In genomic region chr16:89484923-89485679, GRCh38 we compare ENCODE assay signal across 8 cellular contexts. TPM values are rescaled to one million over a fixed set of nuclear protein-coding genes. Genes with fewer than 3 reads are reported as not detected.
A peak's percentile ranks its signal among the peaks of the same experiment; 100 is the strongest.
DNase-seq lines count a peak whose midpoint lies in the region; ATAC-seq and TF ChIP-seq lines count a peak whose summit lies in the region.

No MANE protein-coding gene starts in this region.

- no peaks in the 10 kb centered on the region for H3K9me3 Mint-ChIP-seq in MCF 10A (ENCODE audit: unreplicated experiment)
- no peaks in the 10 kb centered on the region for H3K9me3 Mint-ChIP-seq in effector memory CD8-positive, alpha-beta T cell

- H4K20me1 ChIP-seq in mammary epithelial cell (ENCODE audit: insufficient read depth, low read length): peaks cover 32% of the 10 kb centered on the region

- dilution Hi-C loops in mammary epithelial cell (cut with HindIII; ENCODE audit: low sequenced_read_pairs): loop anchor here (5.0 kb wide), 1 partner anchor 38 kb away; no protein-coding TSS in a partner anchor

- BruUV-seq in MCF 10A (replicated peaks; lab: Mats Ljungman, UMichigan) (no TSS peak), mammary epithelial cell (replicated peaks; lab: Mats Ljungman, UMichigan) (no TSS peak)

- peaks cover 38% of the 10 kb centered on the region for H3K4me1 ChIP-seq in mammary epithelial cell (ENCODE audit: insufficient read depth, low read length)
- peaks cover 64% of the 10 kb centered on the region for H3K4me1 ChIP-seq in testis
- H3K4me1 ChIP-seq in thyroid gland: peaks cover 27 to 36% of the 10 kb centered on the region in 2 donors

- CTCF ChIA-PET in MCF 10A (lab: Yijun Ruan, JAX): no interaction called here
- CTCF ChIA-PET in mammary epithelial cell (lab: Charles Lee; ENCODE audit: low non-redundant PET): no interaction called here

- POLR2A ChIA-PET in MCF 10A (lab: Yijun Ruan, JAX): interaction anchor here (1.0 to 2.0 kb wide), 6 partner anchors 8 to 268 kb away, joined by 3 to 8 read pairs (median 4); partner anchors contain the start of gene ZNF778

- peaks cover 24% of the 10 kb centered on the region for H3K36me3 Mint-ChIP-seq in MCF 10A (ENCODE audit: insufficient read depth, unreplicated experiment)
- peaks cover 47% of the 10 kb centered on the region for H3K36me3 Mint-ChIP-seq in effector memory CD8-positive, alpha-beta T cell (ENCODE audit: insufficient read depth)

- no peak for DNase-seq in MCF 10A (ENCODE audit: unreplicated experiment)
- no peak for DNase-seq in mammary epithelial cell
- peak; percentile 49 to 78 for DNase-seq in NCI-H524 (lab: John Stamatoyannopoulos, UW)
- DNase-seq in effector memory CD8-positive, alpha-beta T cell: peak in 1 of 3 experiments; percentile 9
- no peak for DNase-seq in testis
- DNase-seq in thyroid gland: no peak

- ATAC-seq in effector memory CD8-positive, alpha-beta T cell (replicated peaks): peak; percentile 6
- ATAC-seq in HG03457 (IDR thresholded peaks at IDR 0.05; ENCODE audit: unreplicated experiment) (no peak), GM21515 (IDR thresholded peaks at IDR 0.05; ENCODE audit: unreplicated experiment) (no peak)

- no peaks in the 10 kb centered on the region for H3K27me3 Mint-ChIP-seq in MCF 10A (ENCODE audit: insufficient read depth, unreplicated experiment)
- H3K27me3 Mint-ChIP-seq in effector memory CD8-positive, alpha-beta T cell: no peaks in the 10 kb centered on the region

- H3K4me3 ChIP-seq in mammary epithelial cell (replicated peaks in 1 of 3; ENCODE audit: insufficient read depth in 1 of 3, low read depth in 2 of 3, low read length in 3 of 3) (no peak overlapping the region), testis (no peak overlapping the region), thyroid gland (replicated peaks in 1 of 3) (no peak overlapping the region)

- H3K4me3 Mint-ChIP-seq in MCF 10A (ENCODE audit: unreplicated experiment): no peak overlapping the region
- peak overlapping the region; percentile 83 to 87 for H3K4me3 Mint-ChIP-seq in effector memory CD8-positive, alpha-beta T cell

- H3K27me3 ChIP-seq in mammary epithelial cell (ENCODE audit: insufficient read depth, low read length): no peaks in the 10 kb centered on the region
- H3K27me3 ChIP-seq in testis: no peaks in the 10 kb centered on the region
- H3K27me3 ChIP-seq in thyroid gland: no peaks in the 10 kb centered on the region

- peaks cover 5% of the 10 kb centered on the region for H3K36me3 ChIP-seq in mammary epithelial cell (ENCODE audit: insufficient read depth, low read length)
- no peaks in the 10 kb centered on the region for H3K36me3 ChIP-seq in testis (ENCODE audit: low read depth, missing control alignments)
- H3K36me3 ChIP-seq in thyroid gland: no peaks in the 10 kb centered on the region

- no peak for TF ChIP-seq POLR2A in testis (IDR thresholded peaks at IDR 0.05)
- TF ChIP-seq POLR2A in thyroid gland (IDR thresholded peaks at IDR 0.05): no peak

- no peak overlapping the region for H3K27ac ChIP-seq in mammary epithelial cell (ENCODE audit: insufficient read depth, low read depth, low read length)
- peak overlapping the region; percentile 3 to 37 for H3K27ac ChIP-seq in testis
- no peak overlapping the region for H3K27ac ChIP-seq in thyroid gland

- TF ChIP-seq CTCF in MCF 10A (IDR thresholded peaks at IDR 0.05; ENCODE audit: unreplicated experiment): no peak
- TF ChIP-seq CTCF in mammary epithelial cell (conservative IDR thresholded peaks at IDR 0.05 in 1 of 2, IDR thresholded peaks at IDR 0.05 in 1 of 2; ENCODE audit: extremely low read depth in 1 of 2, insufficient read depth in 1 of 2, low read depth in 1 of 2, low read length in 2 of 2): no peak
- TF ChIP-seq CTCF in testis (IDR thresholded peaks at IDR 0.05): no peak
- TF ChIP-seq CTCF in thyroid gland (IDR thresholded peaks at IDR 0.05): no peak

- H3K9ac ChIP-seq in mammary epithelial cell (ENCODE audit: insufficient read depth, low read length): no peak overlapping the region

- H3K9me3 ChIP-seq in mammary epithelial cell (replicated peaks; ENCODE audit: insufficient read depth, low read length) (no peaks in the 10 kb centered on the region), testis (no peaks in the 10 kb centered on the region), thyroid gland (no peaks in the 10 kb centered on the region)

- H3K4me2 ChIP-seq in mammary epithelial cell (ENCODE audit: insufficient read depth, low read depth, low read length): no peak overlapping the region

- peaks cover 38% of the 10 kb centered on the region for H3K4me1 Mint-ChIP-seq in MCF 10A (ENCODE audit: insufficient read depth, unreplicated experiment)
- peaks cover 75 to 82% of the 10 kb centered on the region in 2 donors for H3K4me1 Mint-ChIP-seq in effector memory CD8-positive, alpha-beta T cell (ENCODE audit: low read depth in 2 of 2)

- in situ Hi-C loops in mammary epithelial cell (cut with MboI; ENCODE audit: low sequenced_read_pairs in 2 of 2): loop anchor here in 1 of 2 donors (5.0 kb wide), 1 partner anchor 38 kb away; no protein-coding TSS in a partner anchor

- intact Hi-C loops in MCF 10A (cut with micrococcal nuclease) (loop anchor here (5.0 kb wide), 1 partner anchor 43 kb away; no protein-coding TSS in a partner anchor), mammary epithelial cell (cut with micrococcal nuclease) (no loop called here), testis (cut with DNase I; ENCODE audit: low total_unique reads) (loop anchor here (10.0 kb wide), 1 partner anchor 50 kb away; no protein-coding TSS in a partner anchor), thyroid gland (cut with DNase I) (no loop called here)

- no peak overlapping the region for H2AFZ ChIP-seq in mammary epithelial cell (ENCODE audit: low read depth, low read length)

- H3K79me2 ChIP-seq in mammary epithelial cell (ENCODE audit: insufficient read depth, low read length): peaks cover 100% of the 10 kb centered on the region

- H3K27ac Mint-ChIP-seq in MCF 10A (ENCODE audit: low read depth, unreplicated experiment): peak overlapping the region; percentile 49
- H3K27ac Mint-ChIP-seq in effector memory CD8-positive, alpha-beta T cell: peak overlapping the region; percentile 83 to 84

- WGBS in mammary epithelial cell (ENCODE audit: low coverage, missing lambda C conversion rate): 83% methylated on average over 9 of the region's 11 CpGs
- 57 to 65% methylated on average over 11 of the region's 11 CpGs for WGBS in testis, 2 donors
- 72 to 77% methylated on average over 11 of the region's 11 CpGs for WGBS in thyroid gland, 2 donors

RNA-seq across cellular contexts. Expression of gene ANKRD11, which starts 5.3 kb away (rescaled TPM):
- total RNA-seq in MCF 10A (2022) (218 and 237 TPM in 2 replicates), mammary epithelial cell (100 to 1,000 TPM in 1 of 2 donors, 10 to 100 TPM in 1; 97.4 to 224 TPM), testis (100 to 1,000 TPM; 150 to 187 TPM), thyroid gland (10 to 100 TPM; 62.1 to 90.4 (median 75.0) TPM)
- polyA plus RNA-seq in mammary epithelial cell (48.1 TPM), testis (ENCODE audit: insufficient read depth, low read depth, low replicate concordance) (49.7 TPM)
- polyA minus RNA-seq in mammary epithelial cell: 113 TPM

RNA-seq across cellular contexts. Expression of gene SPG7, which starts 23.1 kb away (rescaled TPM):
- total RNA-seq in MCF 10A (2022) (82.4 and 92.3 TPM in 2 replicates), mammary epithelial cell (100 to 1,000 TPM in 1 of 2 donors, 10 to 100 TPM in 1; 91.9 to 102 TPM), testis (100 to 1,000 TPM; 275 to 307 TPM), thyroid gland (100 to 1,000 TPM; 218 to 392 (median 285) TPM)
- polyA plus RNA-seq in mammary epithelial cell (49.6 TPM), testis (ENCODE audit: insufficient read depth, low read depth, low replicate concordance) (97.9 TPM)
- polyA minus RNA-seq in mammary epithelial cell: 86.2 TPM

Comparison
In these comparisons a context has a peak if more than half of its experiments do, and no peak if none do; other contexts are left out.
1. intact Hi-C loops: an anchor here in MCF 10A (5.0 kb wide) and testis (10.0 kb wide); none called in mammary epithelial cell and thyroid gland.
2. DNase-seq: peak in NCI-H524 (2 of 2); none in MCF 10A (single experiment), mammary epithelial cell (single experiment), testis (single experiment) and thyroid gland (0 of 2).
3. H3K27ac ChIP-seq: peak in testis (2 of 2); none in mammary epithelial cell (single experiment) and thyroid gland (0 of 3).